13 cellular contexts compared by ENCODE assay signal in the genomic region with DNA sequence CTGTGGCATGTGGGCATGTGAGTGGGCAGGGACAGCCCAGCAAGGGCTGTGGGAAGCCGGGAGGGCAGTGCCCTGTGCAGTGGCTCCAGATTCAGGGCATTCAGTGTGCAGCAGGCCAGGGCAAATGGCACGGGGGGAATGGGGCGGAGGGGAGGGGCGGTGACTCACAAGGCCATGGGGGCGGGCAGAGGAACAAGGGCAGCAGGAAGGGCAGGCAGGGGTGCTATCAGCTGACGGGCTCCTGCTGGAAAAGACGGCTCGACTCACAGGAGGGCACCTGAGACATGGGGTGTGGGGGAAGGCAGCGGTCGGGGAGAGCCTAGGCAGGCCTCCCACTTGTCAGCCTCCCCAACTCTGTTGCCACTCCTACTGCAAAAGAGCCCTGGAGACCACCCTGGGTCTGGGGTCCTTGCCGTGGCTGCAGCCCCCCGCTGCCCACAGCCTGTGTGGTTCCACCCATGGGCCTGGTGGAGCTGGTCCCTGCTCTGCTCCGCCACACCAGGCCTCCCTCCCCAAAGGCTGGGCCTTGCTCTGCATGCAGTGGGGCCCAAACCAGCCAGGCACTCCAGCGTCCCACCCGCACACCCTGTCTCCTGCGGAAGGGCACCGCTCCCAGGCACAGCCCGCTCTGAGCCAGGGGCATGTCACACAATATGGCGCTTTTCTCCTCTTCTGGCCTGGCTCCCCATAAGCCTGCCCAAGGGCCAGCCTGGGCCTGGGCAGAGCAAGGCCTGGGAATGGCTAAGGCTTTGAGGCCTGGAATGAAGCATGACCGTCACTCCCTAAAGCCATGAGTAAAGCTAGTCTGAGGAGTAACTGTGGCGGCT. TPM values are rescaled to one million over a fixed set of nuclear protein-coding genes. Genes with fewer than 3 reads are reported as not detected.
A peak's percentile ranks its signal among the peaks of the same experiment; 100 is the strongest.
DNase-seq lines count a peak whose midpoint lies in the region; ATAC-seq and TF ChIP-seq lines count a peak whose summit lies in the region.
"Had no signal": no experiment of that assay in that cellular context is flagged by ENCODE, and none has a peak within 500 bp of the region (broad histone marks: within the 10 kb centered on the region; RNA-seq: fewer than 3 reads in every experiment).

No MANE protein-coding gene starts in this region.

- no peak for TF ChIP-seq CTCF in mucosa of descending colon (IDR thresholded peaks at IDR 0.05)

- no peaks in the 10 kb centered on the region for H3K36me3 ChIP-seq in mucosa of descending colon (ENCODE audit: low read depth)

- ATAC-seq in Right ventricle myocardium superior (ENCODE audit: poor library complexity) (peak; percentile 53), esophagus mucosa (peak; percentile 81), mucosa of descending colon (peak; percentile 35)

- intact Hi-C loops in Right ventricle myocardium superior (cut with DNase I), result no loop called here
- intact Hi-C loops in cardiac septum (cut with DNase I), result no loop called here
- intact Hi-C loops in mucosa of descending colon (cut with DNase I, micrococcal nuclease), result no loop called here

- H3K4me3 ChIP-seq in mucosa of descending colon, result no peak overlapping the region
- H3K4me3 ChIP-seq: lung had no signal

- no peaks in the 10 kb centered on the region for H3K4me1 ChIP-seq in mucosa of descending colon (ENCODE audit: low read depth)

- peak; percentile 54 for DNase-seq in Right ventricle myocardium superior
- no peak for DNase-seq in cardiac septum (ENCODE audit: low spot score)
- DNase-seq in mucosa of descending colon, result peak in 2 of 3 donors; percentile 23 to 50
- no peak for DNase-seq in NCI-H1092 treated with DMSO at 0.1 percent for 48 hours (lab: John Stamatoyannopoulos, UW)
- no peak for DNase-seq in H4 (ENCODE audit: low spot score)
- DNase-seq in mesenteric fat pad (ENCODE audit: low spot score), result no peak
- no peak for DNase-seq in T-helper 9 cell
- DNase-seq: activated CD4-positive, alpha-beta memory T cell treated with anti-CD3 and anti-CD28 coated beads, Interleukin-2, amount 10 ng/mL, durations not matched to agents 7 days and 5 days; cortex of kidney; DMS 273 treated with DMSO at 0.1 percent for 48 hours; OCI-M1 had no signal

- H3K9me3 ChIP-seq in mucosa of descending colon, result no peaks in the 10 kb centered on the region

RNA-seq across cellular contexts. Expression of a gene that starts 25.9 kb away (rescaled TPM):
- total RNA-seq in Right ventricle myocardium superior (35.1 TPM), cardiac septum (14.4 TPM), esophagus mucosa (30.8 TPM), mucosa of descending colon (10 to 100 TPM; 30.8 to 39.6 (median 32.2) TPM), mesenteric fat pad (38.4 TPM)
- 20.3 and 25.3 TPM in 2 replicates for total RNA-seq in H4 (2014; rRNA removed; shearing (Covaris generic))

Comparison
In these comparisons a context has a peak if more than half of its experiments do, and no peak if none do; other contexts are left out.
1. DNase-seq: peak in Right ventricle myocardium superior (single experiment) and mucosa of descending colon (2 of 3); none in cardiac septum (single experiment), NCI-H1092 treated with DMSO at 0.1 percent for 48 hours (single experiment), H4 (single experiment), mesenteric fat pad (single experiment) and T-helper 9 cell (single experiment).
2. Peak in every context shown above with its lines, with median percentiles within 50 percentile points of each other: ATAC-seq.